In genomic region chr19:13152854-13153626, GRCh38 we compare ENCODE assay signal across 8 cellular contexts. TPM values are rescaled to one million over a fixed set of nuclear protein-coding genes. Genes with fewer than 3 reads are reported as not detected.
DNase-seq lines count a peak whose midpoint lies in the region; ATAC-seq and TF ChIP-seq lines count a peak whose summit lies in the region.

No MANE protein-coding gene starts in this region.

- H2AFZ ChIP-seq in parathyroid adenoma, result peak overlapping the region; percentile 62

- H3K4me1 ChIP-seq in parathyroid adenoma (peaks cover 12% of the 10 kb centered on the region), tibial artery (peaks cover 0 to 32% (median 27%) of the 10 kb centered on the region in 4 donors)

- H3K4me3 Mint-ChIP-seq in HFFc6, result peak overlapping the region; percentile 99
- peak overlapping the region; percentile 94 for H3K4me3 Mint-ChIP-seq in activated naive CD8-positive, alpha-beta T cell treated with anti-CD3 and anti-CD28 coated beads, Interleukin-2, amount 50 U/mL, for 24 hours

- peaks cover 3% of the 10 kb centered on the region for H3K36me3 ChIP-seq in parathyroid adenoma (ENCODE audit: control insufficient read depth, insufficient read depth, low read length)
- no peaks in the 10 kb centered on the region for H3K36me3 ChIP-seq in tibial artery

- H3K9me3 ChIP-seq in parathyroid adenoma (ENCODE audit: control insufficient read depth, low read length) (no peaks in the 10 kb centered on the region), tibial artery (no peaks in the 10 kb centered on the region)

- no peaks in the 10 kb centered on the region for H3K27me3 ChIP-seq in parathyroid adenoma (ENCODE audit: control insufficient read depth, insufficient read depth, low read length)
- H3K27me3 ChIP-seq in tibial artery, result no peaks in the 10 kb centered on the region

- peak overlapping the region; percentile 100 for H3K27ac ChIP-seq in parathyroid adenoma
- H3K27ac ChIP-seq in tibial artery, result peak overlapping the region; percentile 99

- H3K36me3 Mint-ChIP-seq in HFFc6 (ENCODE audit: low read depth), result peaks cover 39% of the 10 kb centered on the region
- peaks cover 24% of the 10 kb centered on the region for H3K36me3 Mint-ChIP-seq in activated naive CD8-positive, alpha-beta T cell treated with anti-CD3 and anti-CD28 coated beads, Interleukin-2, amount 50 U/mL, for 24 hours (ENCODE audit: low read depth)

- ATAC-seq in activated naive CD8-positive, alpha-beta T cell treated with anti-CD3 and anti-CD28 coated beads, Interleukin-2, amount 50 U/mL, for 24 hours, result peak; percentile 12
- ATAC-seq in Right ventricle myocardium superior (ENCODE audit: poor library complexity), result peak; percentile 68

- intact Hi-C loops in Right ventricle myocardium superior (cut with DNase I) (no loop called here), tibial artery (cut with DNase I; ENCODE audit: low total_unique reads) (loop anchor here (1.0 to 10.0 kb wide), 2 partner anchors 10 to 692 kb away; no protein-coding TSS in a partner anchor)

- TF ChIP-seq CTCF in HFFc6 (IDR thresholded peaks at IDR 0.05) (peak; percentile 70), parathyroid adenoma (IDR thresholded peaks at IDR 0.05) (peak; percentile 22), tibial artery (IDR thresholded peaks at IDR 0.05) (peak in 1 of 2 experiments; percentile 30)

- peak overlapping the region; percentile 99 for H3K27ac Mint-ChIP-seq in HFFc6
- peak overlapping the region; percentile 98 for H3K27ac Mint-ChIP-seq in activated naive CD8-positive, alpha-beta T cell treated with anti-CD3 and anti-CD28 coated beads, Interleukin-2, amount 50 U/mL, for 24 hours

- peak; percentile 97 for DNase-seq in Daoy (ENCODE audit: low read depth)
- DNase-seq in HFFc6, result peak; percentile 97
- DNase-seq in NCI-H1436 treated with DMSO at 0.1 percent for 48 hours (lab: John Stamatoyannopoulos, UW), result peak; percentile 69
- DNase-seq in SW480 (ENCODE audit: low spot score), result peak; percentile 94
- peak; percentile 99 for DNase-seq in activated naive CD8-positive, alpha-beta T cell treated with anti-CD3 and anti-CD28 coated beads, Interleukin-2, amount 50 U/mL, for 24 hours
- peak; percentile 96 for DNase-seq in Right ventricle myocardium superior
- peak; percentile 95 to 97 for DNase-seq in tibial artery

- H3K4me2 ChIP-seq in parathyroid adenoma (ENCODE audit: low read length), result peak overlapping the region; percentile 99

- peaks cover 50% of the 10 kb centered on the region for H3K4me1 Mint-ChIP-seq in HFFc6 (ENCODE audit: low read depth)
- H3K4me1 Mint-ChIP-seq in activated naive CD8-positive, alpha-beta T cell treated with anti-CD3 and anti-CD28 coated beads, Interleukin-2, amount 50 U/mL, for 24 hours, result peaks cover 52% of the 10 kb centered on the region

- peaks cover 56% of the 10 kb centered on the region for H3K27me3 Mint-ChIP-seq in HFFc6 (ENCODE audit: insufficient read depth)
- peaks cover 3% of the 10 kb centered on the region for H3K27me3 Mint-ChIP-seq in activated naive CD8-positive, alpha-beta T cell treated with anti-CD3 and anti-CD28 coated beads, Interleukin-2, amount 50 U/mL, for 24 hours

- peaks cover 13% of the 10 kb centered on the region for H3K79me2 ChIP-seq in parathyroid adenoma

- H3K9ac ChIP-seq in parathyroid adenoma, result peak overlapping the region; percentile 96

- peaks cover 15% of the 10 kb centered on the region for H3K9me3 Mint-ChIP-seq in HFFc6
- H3K9me3 Mint-ChIP-seq in activated naive CD8-positive, alpha-beta T cell treated with anti-CD3 and anti-CD28 coated beads, Interleukin-2, amount 50 U/mL, for 24 hours, result no peaks in the 10 kb centered on the region

- H3K4me3 ChIP-seq in parathyroid adenoma (ENCODE audit: low read depth, low read length) (peak overlapping the region; percentile 98), tibial artery (peak overlapping the region; percentile 94 to 98)

RNA-seq across cellular contexts. Expression of gene IER2, which starts 2.8 kb away (rescaled TPM):
- total RNA-seq in Daoy (2014; rRNA removed; shearing (Covaris generic)), result 23.7 and 27.3 TPM in 2 replicates
- total RNA-seq in HFFc6 (2021; fragmentation: NEBNext Ultra II Directional; extraction: Animal tissue kit (Norgen Biotek cat#: 25700)), result 10 to 100 TPM; 68.9 to 91.2 (median 87.7) TPM
- 17.7 TPM for total RNA-seq in Right ventricle myocardium superior

RNA-seq across cellular contexts. Expression of gene STX10, which starts 2.9 kb away (rescaled TPM):
- 88.8 and 89.8 TPM in 2 replicates for total RNA-seq in Daoy (2014; rRNA removed; shearing (Covaris generic))
- 10 to 100 TPM; 48.5 to 63.4 (median 54.0) TPM for total RNA-seq in HFFc6 (2021; fragmentation: NEBNext Ultra II Directional; extraction: Animal tissue kit (Norgen Biotek cat#: 25700))
- total RNA-seq in Right ventricle myocardium superior, result 38.2 TPM

RNA-seq across cellular contexts. Expression of gene NACC1, which starts 35.0 kb away (rescaled TPM):
- 50.6 and 51.2 TPM in 2 replicates for total RNA-seq in Daoy (2014; rRNA removed; shearing (Covaris generic))
- 100 to 1,000 TPM; 126 to 146 (median 139) TPM for total RNA-seq in HFFc6 (2021; fragmentation: NEBNext Ultra II Directional; extraction: Animal tissue kit (Norgen Biotek cat#: 25700))
- total RNA-seq in Right ventricle myocardium superior, result 44.6 TPM

RNA-seq across cellular contexts. Expression of gene TRMT1, which starts 36.5 kb away (rescaled TPM):
- 61.6 and 67.5 TPM in 2 replicates for total RNA-seq in Daoy (2014; rRNA removed; shearing (Covaris generic))
- total RNA-seq in HFFc6 (2021; fragmentation: NEBNext Ultra II Directional; extraction: Animal tissue kit (Norgen Biotek cat#: 25700)), result 10 to 100 TPM; 36.3 to 49.9 (median 39.6) TPM
- 18.4 TPM for total RNA-seq in Right ventricle myocardium superior

RNA-seq across cellular contexts. Expression of gene LYL1, which starts 50.4 kb away (rescaled TPM):
- 0.24 and 0.34 TPM in 2 replicates for total RNA-seq in Daoy (2014; rRNA removed; shearing (Covaris generic))
- 1 to 10 TPM; 1.5 to 5.1 (median 4.2) TPM for total RNA-seq in HFFc6 (2021; fragmentation: NEBNext Ultra II Directional; extraction: Animal tissue kit (Norgen Biotek cat#: 25700))
- 7.2 TPM for total RNA-seq in Right ventricle myocardium superior

Comparison
In these comparisons a context has a peak if more than half of its experiments do, and no peak if none do; other contexts are left out.
1. Peak in every context shown above with its lines: DNase-seq, ATAC-seq, H3K4me3 ChIP-seq and H3K27ac ChIP-seq.